Comparison of ENCODE assay signal across 11 cellular contexts in the genomic region with DNA sequence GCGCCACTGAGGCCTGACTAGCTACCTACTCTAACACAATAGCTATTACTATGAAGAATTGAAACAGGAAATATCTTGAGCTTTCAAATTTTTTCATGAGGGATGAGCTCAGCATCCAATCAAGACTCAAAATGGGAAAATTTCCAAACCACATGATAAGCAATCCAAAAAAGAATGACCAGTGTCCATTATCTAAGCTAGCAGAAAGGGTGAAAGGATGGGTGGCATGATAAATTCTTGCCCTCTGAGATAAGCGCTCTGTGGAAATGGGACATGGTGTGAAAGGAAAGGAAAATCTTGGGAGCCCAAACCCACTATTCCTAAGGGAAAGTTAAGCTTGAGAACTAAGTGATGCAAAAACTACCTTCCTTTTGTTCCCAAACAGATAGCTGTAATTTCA.
"Had no signal": no experiment of that assay in that cellular context is flagged by ENCODE, and none has a peak within 500 bp of the region (broad histone marks: within the 10 kb centered on the region; RNA-seq: fewer than 3 reads in every experiment).

No MANE protein-coding gene starts in this region.

- H3K9me3 Mint-ChIP-seq: activated naive CD8-positive, alpha-beta T cell treated with anti-CD3 and anti-CD28 coated beads, Interleukin-2, amount 50 U/mL, for 24 hours; mesothelial cell of epicardium; naive B cell had no signal

- H3K4me1 ChIP-seq: gastroesophageal sphincter, uterus had no signal

- H3K36me3 ChIP-seq: gastroesophageal sphincter, uterus had no signal

- H3K9me3 ChIP-seq: gastroesophageal sphincter, uterus had no signal

- ATAC-seq: activated naive CD8-positive, alpha-beta T cell treated with anti-CD3 and anti-CD28 coated beads, Interleukin-2, amount 50 U/mL, for 24 hours; gastroesophageal sphincter had no signal

- DNase-seq: activated CD4-positive, alpha-beta T cell treated with anti-CD3 and anti-CD28 coated beads for 48 hours; activated naive CD4-positive, alpha-beta T cell treated with Interleukin-2 at 50 U/mL for 16 hours; activated naive CD8-positive, alpha-beta T cell treated with anti-CD3 and anti-CD28 coated beads, Interleukin-2, amount 50 U/mL, for 24 hours; caudate nucleus; effector CD4-positive, alpha-beta T cell; naive B cell; uterus had no signal

- H3K36me3 Mint-ChIP-seq: mesothelial cell of epicardium, naive B cell had no signal

- H3K27me3 Mint-ChIP-seq: naive B cell had no signal

- H3K27ac ChIP-seq: coronary artery, gastroesophageal sphincter, skin epidermis, uterus had no signal

- H3K4me3 ChIP-seq: coronary artery, gastroesophageal sphincter, skin epidermis, uterus had no signal

- H3K4me3 Mint-ChIP-seq: activated naive CD8-positive, alpha-beta T cell treated with anti-CD3 and anti-CD28 coated beads, Interleukin-2, amount 50 U/mL, for 24 hours; mesothelial cell of epicardium; naive B cell had no signal

- H3K27me3 ChIP-seq: gastroesophageal sphincter, uterus had no signal

- H3K27ac Mint-ChIP-seq: activated naive CD8-positive, alpha-beta T cell treated with anti-CD3 and anti-CD28 coated beads, Interleukin-2, amount 50 U/mL, for 24 hours; mesothelial cell of epicardium; naive B cell had no signal

- H3K4me1 Mint-ChIP-seq: activated naive CD8-positive, alpha-beta T cell treated with anti-CD3 and anti-CD28 coated beads, Interleukin-2, amount 50 U/mL, for 24 hours; mesothelial cell of epicardium; naive B cell had no signal
